In the genomic region with DNA sequence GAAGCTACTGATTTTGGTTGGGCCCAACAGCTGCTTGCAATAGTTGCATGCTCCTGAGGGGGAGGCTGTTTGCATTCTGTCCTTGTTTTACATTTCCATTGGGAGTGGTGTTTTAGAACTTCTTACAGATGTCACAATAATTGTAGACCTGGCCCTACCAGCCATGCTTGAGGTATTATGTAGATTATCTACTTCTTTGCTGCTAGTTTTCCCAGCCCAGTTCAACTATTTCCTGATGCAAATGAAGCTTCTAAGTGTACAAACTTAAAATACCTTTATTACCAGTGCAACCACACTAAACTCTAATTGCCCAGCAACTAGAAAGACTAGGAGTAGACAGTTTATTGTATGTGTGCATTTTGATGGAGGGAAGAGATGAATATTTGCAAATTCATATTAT, we compare ENCODE assay signal across 14 cellular contexts.
"Had no signal": no experiment of that assay in that cellular context is flagged by ENCODE, and none has a peak within 500 bp of the region (broad histone marks: within the 10 kb centered on the region; RNA-seq: fewer than 3 reads in every experiment).

No MANE protein-coding gene starts in this region.

- H3K4me1 Mint-ChIP-seq: brain, natural killer cell had no signal

- H3K36me3 Mint-ChIP-seq: activated naive CD4-positive, alpha-beta T cell treated with anti-CD3 and anti-CD28 coated beads, Interleukin-2, amount 50 U/mL, for 72 hours; brain; natural killer cell had no signal

- H3K4me3 Mint-ChIP-seq: activated T-cell treated with anti-CD3 and anti-CD28 coated beads, Interleukin-2, amount 50 U/mL, for 24 hours; brain; natural killer cell had no signal

- H3K4me3 ChIP-seq: prostate gland, sigmoid colon, uterus had no signal

- H3K27ac ChIP-seq: prostate gland, sigmoid colon, uterus had no signal

- H3K9me3 Mint-ChIP-seq: activated naive CD4-positive, alpha-beta T cell treated with anti-CD3 and anti-CD28 coated beads, Interleukin-2, amount 50 U/mL, for 72 hours; activated T-cell treated with anti-CD3 and anti-CD28 coated beads, Interleukin-2, amount 50 U/mL, for 24 hours; brain; natural killer cell had no signal

- ATAC-seq: activated CD4-positive, CD25-positive, alpha-beta regulatory T cell treated with anti-CD3 and anti-CD28 coated beads, Interleukin-2, amount 50 U/mL, for 24 hours; activated naive CD4-positive, alpha-beta T cell treated with anti-CD3 and anti-CD28 coated beads, Interleukin-2, amount 50 U/mL, for 72 hours; natural killer cell; stimulated activated naive CD8-positive, alpha-beta T cell treated with anti-CD3 and anti-CD28 coated beads, Interleukin-15, Interleukin-2, amounts not matched to agents 100 U/mL and 50 U/mL, for 24 hours had no signal

- H3K9me3 ChIP-seq: prostate gland, sigmoid colon, uterus had no signal

- H3K27ac Mint-ChIP-seq: activated naive CD4-positive, alpha-beta T cell treated with anti-CD3 and anti-CD28 coated beads, Interleukin-2, amount 50 U/mL, for 72 hours; activated T-cell treated with anti-CD3 and anti-CD28 coated beads, Interleukin-2, amount 50 U/mL, for 24 hours; brain; natural killer cell had no signal

- DNase-seq: activated effector memory CD4-positive, alpha-beta T cell treated with anti-CD3 and anti-CD28 coated beads, Interleukin-2, amount 50 U/mL, for 16 hours; activated T-cell treated with anti-CD3 and anti-CD28 coated beads, Interleukin-2, amount 50 U/mL, for 24 hours; amniotic stem cell; hypothalamus; natural killer cell; nucleus accumbens; sigmoid colon; stimulated activated CD4-positive, alpha-beta T cell treated with anti-CD3 and anti-CD28 coated beads, Interleukin-12 subunit alpha, Interleukin-12 subunit beta, amount 100 ng/mL, for 4 hours; stimulated activated naive CD8-positive, alpha-beta T cell treated with anti-CD3 and anti-CD28 coated beads, Interleukin-15, Interleukin-2, amounts not matched to agents 100 U/mL and 50 U/mL, for 24 hours; uterus had no signal

- H3K36me3 ChIP-seq: prostate gland, sigmoid colon, uterus had no signal

- H3K27me3 ChIP-seq: sigmoid colon, uterus had no signal

- H3K4me1 ChIP-seq: prostate gland, sigmoid colon, uterus had no signal
